ENCODE assay signal across 8 cellular contexts in genomic region chr5:41869150-41869738, GRCh38. TPM values are rescaled to one million over a fixed set of nuclear protein-coding genes. Genes with fewer than 3 reads are reported as not detected.
DNase-seq lines count a peak whose midpoint lies in the region; ATAC-seq and TF ChIP-seq lines count a peak whose summit lies in the region.

No MANE protein-coding gene starts in this region.

- H3K9me3 Mint-ChIP-seq in activated CD4-positive, alpha-beta T cell treated with anti-CD3 and anti-CD28 coated beads, Interleukin-2, amount 10 ng/mL, durations not matched to agents 24 days and 14 days = no peaks in the 10 kb centered on the region
- H3K9me3 Mint-ChIP-seq in activated T-helper 1 cell treated with anti-CD3 and anti-CD28 coated beads, Interleukin-12 subunit alpha, Interleukin-12 subunit beta, Interleukin-2, Interleukin-4 antibody, amounts not matched to agents 30 ng/mL and 10 ng/mL and 1 ng/mL, durations not matched to agents 14 hours and 24 hours and 36 hours = no peaks in the 10 kb centered on the region
- H3K9me3 Mint-ChIP-seq in naive thymus-derived CD8-positive, alpha-beta T cell = no peaks in the 10 kb centered on the region

- H3F3A ChIP-seq in MM.1S (ENCODE audit: insufficient read depth, low read length) = peaks cover 6% of the 10 kb centered on the region

- H3K79me2 ChIP-seq in MM.1S (ENCODE audit: low read length) = peaks cover 55% of the 10 kb centered on the region

- peaks cover 23% of the 10 kb centered on the region for H3K36me3 Mint-ChIP-seq in activated CD4-positive, alpha-beta T cell treated with anti-CD3 and anti-CD28 coated beads, Interleukin-2, amount 10 ng/mL, durations not matched to agents 24 days and 14 days (ENCODE audit: low read depth)
- peaks cover 11% of the 10 kb centered on the region for H3K36me3 Mint-ChIP-seq in activated T-helper 1 cell treated with anti-CD3 and anti-CD28 coated beads, Interleukin-12 subunit alpha, Interleukin-12 subunit beta, Interleukin-2, Interleukin-4 antibody, amounts not matched to agents 30 ng/mL and 10 ng/mL and 1 ng/mL, durations not matched to agents 14 hours and 24 hours and 36 hours (ENCODE audit: low read depth)
- peaks cover 0 to 3% (median 0%) of the 10 kb centered on the region in 3 donors for H3K36me3 Mint-ChIP-seq in naive thymus-derived CD8-positive, alpha-beta T cell

- DNase-seq in activated CD4-positive, alpha-beta T cell treated with anti-CD3 and anti-CD28 coated beads, Interleukin-2, amount 10 ng/mL, durations not matched to agents 24 days and 14 days = no peak
- no peak for DNase-seq in activated CD4-positive, alpha-beta T cell treated with anti-CD3 and anti-CD28 coated beads, Interleukin-2, amount 50 U/mL, for 4 hours
- DNase-seq in MM.1S = no peak
- DNase-seq in activated T-helper 1 cell treated with anti-CD3 and anti-CD28 coated beads, Interleukin-12 subunit alpha, Interleukin-12 subunit beta, Interleukin-2, Interleukin-4 antibody, amounts not matched to agents 30 ng/mL and 10 ng/mL and 1 ng/mL, durations not matched to agents 14 hours and 24 hours and 36 hours (ENCODE audit: low spot score) = peak; percentile 15
- peak; percentile 52 for DNase-seq in fibroblast of the aortic adventitia (ENCODE audit: low read depth)
- DNase-seq in naive thymus-derived CD8-positive, alpha-beta T cell = peak in 4 of 10 donors; percentile 5 to 40 (median 24)
- no peak for DNase-seq in stimulated activated CD8-positive, alpha-beta memory T cell treated with anti-CD3 and anti-CD28 coated beads, Interleukin-4, amount 100 ng/mL, for 48 hours
- no peak for DNase-seq in HT-29 (ENCODE audit: low spot score)

- intact Hi-C loops in activated CD4-positive, alpha-beta T cell treated with anti-CD3 and anti-CD28 coated beads, Interleukin-2, amount 10 ng/mL, durations not matched to agents 24 days and 14 days (cut with micrococcal nuclease) = no loop called here
- intact Hi-C loops in activated T-helper 1 cell treated with anti-CD3 and anti-CD28 coated beads, Interleukin-12 subunit alpha, Interleukin-12 subunit beta, Interleukin-2, Interleukin-4 antibody, amounts not matched to agents 30 ng/mL and 10 ng/mL and 1 ng/mL, durations not matched to agents 14 hours and 24 hours and 36 hours (cut with micrococcal nuclease) = loop anchor here (1.0 kb wide), 1 partner anchor 10 kb away; no protein-coding TSS in a partner anchor

- peak overlapping the region; percentile 92 for H3K4me3 Mint-ChIP-seq in activated CD4-positive, alpha-beta T cell treated with anti-CD3 and anti-CD28 coated beads, Interleukin-2, amount 10 ng/mL, durations not matched to agents 24 days and 14 days
- peak overlapping the region; percentile 94 for H3K4me3 Mint-ChIP-seq in activated T-helper 1 cell treated with anti-CD3 and anti-CD28 coated beads, Interleukin-12 subunit alpha, Interleukin-12 subunit beta, Interleukin-2, Interleukin-4 antibody, amounts not matched to agents 30 ng/mL and 10 ng/mL and 1 ng/mL, durations not matched to agents 14 hours and 24 hours and 36 hours
- peak overlapping the region; percentile 86 to 94 (median 90) for H3K4me3 Mint-ChIP-seq in naive thymus-derived CD8-positive, alpha-beta T cell

- POLR2A ChIA-PET in naive thymus-derived CD8-positive, alpha-beta T cell (lab: Charles Lee) = interaction anchor here (0.6 to 2.9 kb wide), 5 partner anchors 12 to 1251 kb away, joined by 4 to 18 read pairs (median 6); partner anchors contain the start of genes FBXO4, RIMOC1 and ZNF131

- no peaks in the 10 kb centered on the region for H3K27me3 Mint-ChIP-seq in activated CD4-positive, alpha-beta T cell treated with anti-CD3 and anti-CD28 coated beads, Interleukin-2, amount 10 ng/mL, durations not matched to agents 24 days and 14 days
- no peaks in the 10 kb centered on the region for H3K27me3 Mint-ChIP-seq in activated T-helper 1 cell treated with anti-CD3 and anti-CD28 coated beads, Interleukin-12 subunit alpha, Interleukin-12 subunit beta, Interleukin-2, Interleukin-4 antibody, amounts not matched to agents 30 ng/mL and 10 ng/mL and 1 ng/mL, durations not matched to agents 14 hours and 24 hours and 36 hours (ENCODE audit: insufficient read depth)
- no peaks in the 10 kb centered on the region for H3K27me3 Mint-ChIP-seq in naive thymus-derived CD8-positive, alpha-beta T cell

- H3K4me1 Mint-ChIP-seq in activated CD4-positive, alpha-beta T cell treated with anti-CD3 and anti-CD28 coated beads, Interleukin-2, amount 10 ng/mL, durations not matched to agents 24 days and 14 days = peaks cover 48% of the 10 kb centered on the region
- H3K4me1 Mint-ChIP-seq in activated T-helper 1 cell treated with anti-CD3 and anti-CD28 coated beads, Interleukin-12 subunit alpha, Interleukin-12 subunit beta, Interleukin-2, Interleukin-4 antibody, amounts not matched to agents 30 ng/mL and 10 ng/mL and 1 ng/mL, durations not matched to agents 14 hours and 24 hours and 36 hours (ENCODE audit: low read depth) = peaks cover 57% of the 10 kb centered on the region
- peaks cover 31 to 65% (median 53%) of the 10 kb centered on the region in 4 donors for H3K4me1 Mint-ChIP-seq in naive thymus-derived CD8-positive, alpha-beta T cell

- H3K9ac ChIP-seq in MM.1S (ENCODE audit: low read length) = peak overlapping the region; percentile 86

- H2AFZ ChIP-seq in MM.1S (ENCODE audit: low read length) = peak overlapping the region; percentile 93

- H3K9me3 ChIP-seq in MM.1S (replicated peaks; ENCODE audit: insufficient read depth, low read length) = no peaks in the 10 kb centered on the region

- peaks cover 15% of the 10 kb centered on the region for H3K4me1 ChIP-seq in MM.1S (ENCODE audit: low read length)

- no peaks in the 10 kb centered on the region for H3K27me3 ChIP-seq in MM.1S (replicated peaks; ENCODE audit: insufficient read depth, low read length)

- peak overlapping the region; percentile 89 for H3K4me2 ChIP-seq in MM.1S (ENCODE audit: low read depth, low read length)

- H3K9me2 ChIP-seq in MM.1S (replicated peaks; ENCODE audit: insufficient read depth, low read length) = no peaks in the 10 kb centered on the region

- H3K4me3 ChIP-seq in MM.1S (ENCODE audit: low read length) = peak overlapping the region; percentile 97
- H3K4me3 ChIP-seq in fibroblast of the aortic adventitia (ENCODE audit: low read depth, low read length) = peak overlapping the region; percentile 80

- ATAC-seq in naive thymus-derived CD8-positive, alpha-beta T cell = no peak

- peak overlapping the region; percentile 72; the same call in 1 of the 2 replicates for H3K27ac ChIP-seq in MM.1S (ENCODE audit: low read length)

- peak overlapping the region; percentile 85 for H3K27ac Mint-ChIP-seq in activated CD4-positive, alpha-beta T cell treated with anti-CD3 and anti-CD28 coated beads, Interleukin-2, amount 10 ng/mL, durations not matched to agents 24 days and 14 days
- H3K27ac Mint-ChIP-seq in activated T-helper 1 cell treated with anti-CD3 and anti-CD28 coated beads, Interleukin-12 subunit alpha, Interleukin-12 subunit beta, Interleukin-2, Interleukin-4 antibody, amounts not matched to agents 30 ng/mL and 10 ng/mL and 1 ng/mL, durations not matched to agents 14 hours and 24 hours and 36 hours = peak overlapping the region; percentile 80
- peak overlapping the region; percentile 86 to 99 (median 95) for H3K27ac Mint-ChIP-seq in naive thymus-derived CD8-positive, alpha-beta T cell

- no peaks in the 10 kb centered on the region for H3K36me3 ChIP-seq in MM.1S (replicated peaks; ENCODE audit: insufficient read depth, low read length)

- TF ChIP-seq CTCF in MM.1S (IDR thresholded peaks at IDR 0.05; ENCODE audit: low read length) (no peak), fibroblast of the aortic adventitia (IDR thresholded peaks at IDR 0.05; ENCODE audit: insufficient read depth, low read length) (no peak)

- H4K20me1 ChIP-seq in MM.1S (ENCODE audit: insufficient read depth, low read length) = no peaks in the 10 kb centered on the region

RNA-seq across cellular contexts. Expression of gene OXCT1, which starts 1.0 kb away (rescaled TPM):
- total RNA-seq in activated CD4-positive, alpha-beta T cell treated with anti-CD3 and anti-CD28 coated beads, Interleukin-2, amount 10 ng/mL, durations not matched to agents 24 days and 14 days = 92.6 and 93.4 TPM in 2 replicates
- 84.4 and 85.1 TPM in 2 replicates for total RNA-seq in activated T-helper 1 cell treated with anti-CD3 and anti-CD28 coated beads, Interleukin-12 subunit alpha, Interleukin-12 subunit beta, Interleukin-2, Interleukin-4 antibody, amounts not matched to agents 30 ng/mL and 10 ng/mL and 1 ng/mL, durations not matched to agents 14 hours and 24 hours and 36 hours
- 35.7 and 36.4 TPM in 2 replicates for total RNA-seq in fibroblast of the aortic adventitia (ENCODE audit: low replicate concordance)
- 10 to 100 TPM; 29.9 to 31.7 TPM for total RNA-seq in naive thymus-derived CD8-positive, alpha-beta T cell
- polyA plus RNA-seq in naive thymus-derived CD8-positive, alpha-beta T cell = 10 to 100 TPM; 24.5 to 27.1 (median 25.1) TPM
- 0.16 and 0.56 TPM in 2 replicates for total RNA-seq in HT-29 (2014; rRNA removed; shearing (Covaris generic))

RNA-seq across cellular contexts. Expression of gene RIMOC1, which starts 34.9 kb away (rescaled TPM):
- total RNA-seq in activated CD4-positive, alpha-beta T cell treated with anti-CD3 and anti-CD28 coated beads, Interleukin-2, amount 10 ng/mL, durations not matched to agents 24 days and 14 days = 29.6 and 31.7 TPM in 2 replicates
- 28.0 and 29.0 TPM in 2 replicates for total RNA-seq in activated T-helper 1 cell treated with anti-CD3 and anti-CD28 coated beads, Interleukin-12 subunit alpha, Interleukin-12 subunit beta, Interleukin-2, Interleukin-4 antibody, amounts not matched to agents 30 ng/mL and 10 ng/mL and 1 ng/mL, durations not matched to agents 14 hours and 24 hours and 36 hours
- total RNA-seq in fibroblast of the aortic adventitia (ENCODE audit: low replicate concordance) = 30.9 and 40.9 TPM in 2 replicates
- total RNA-seq in naive thymus-derived CD8-positive, alpha-beta T cell = 10 to 100 TPM; 36.9 to 37.4 TPM
- 10 to 100 TPM in 1 of 3 donors, 1 to 10 TPM in 2; 8.5 to 15.2 (median 9.5) TPM for polyA plus RNA-seq in naive thymus-derived CD8-positive, alpha-beta T cell
- 4.0 and 6.3 TPM in 2 replicates for total RNA-seq in HT-29 (2014; rRNA removed; shearing (Covaris generic))

RNA-seq across cellular contexts. Expression of gene FBXO4, which starts 55.8 kb away (rescaled TPM):
- total RNA-seq in activated CD4-positive, alpha-beta T cell treated with anti-CD3 and anti-CD28 coated beads, Interleukin-2, amount 10 ng/mL, durations not matched to agents 24 days and 14 days = 16.8 and 19.9 TPM in 2 replicates
- 14.1 and 17.8 TPM in 2 replicates for total RNA-seq in activated T-helper 1 cell treated with anti-CD3 and anti-CD28 coated beads, Interleukin-12 subunit alpha, Interleukin-12 subunit beta, Interleukin-2, Interleukin-4 antibody, amounts not matched to agents 30 ng/mL and 10 ng/mL and 1 ng/mL, durations not matched to agents 14 hours and 24 hours and 36 hours
- total RNA-seq in fibroblast of the aortic adventitia (ENCODE audit: low replicate concordance) = 10.5 and 25.0 TPM in 2 replicates
- total RNA-seq in naive thymus-derived CD8-positive, alpha-beta T cell = 10 to 100 TPM; 17.1 to 18.6 TPM
- polyA plus RNA-seq in naive thymus-derived CD8-positive, alpha-beta T cell = 10 to 100 TPM; 17.5 to 22.4 (median 19.6) TPM
- 6.2 and 7.5 TPM in 2 replicates for total RNA-seq in HT-29 (2014; rRNA removed; shearing (Covaris generic))

Comparison
In these comparisons a context has a peak if more than half of its experiments do, and no peak if none do; other contexts are left out.
1. DNase-seq: peak in activated T-helper 1 cell treated with anti-CD3 and anti-CD28 coated beads, Interleukin-12 subunit alpha, Interleukin-12 subunit beta, Interleukin-2, Interleukin-4 antibody, amounts not matched to agents 30 ng/mL and 10 ng/mL and 1 ng/mL, durations not matched to agents 14 hours and 24 hours and 36 hours (single experiment) and fibroblast of the aortic adventitia (single experiment); none in activated CD4-positive, alpha-beta T cell treated with anti-CD3 and anti-CD28 coated beads, Interleukin-2, amount 10 ng/mL, durations not matched to agents 24 days and 14 days (single experiment), activated CD4-positive, alpha-beta T cell treated with anti-CD3 and anti-CD28 coated beads, Interleukin-2, amount 50 U/mL, for 4 hours (0 of 2), MM.1S (single experiment), stimulated activated CD8-positive, alpha-beta memory T cell treated with anti-CD3 and anti-CD28 coated beads, Interleukin-4, amount 100 ng/mL, for 48 hours (single experiment) and HT-29 (single experiment).
2. RNA of gene OXCT1, which starts 1.0 kb away (total RNA-seq): 92.6 to 93.4 TPM in activated CD4-positive, alpha-beta T cell treated with anti-CD3 and anti-CD28 coated beads, Interleukin-2, amount 10 ng/mL, durations not matched to agents 24 days and 14 days, 84.4 to 85.1 TPM in activated T-helper 1 cell treated with anti-CD3 and anti-CD28 coated beads, Interleukin-12 subunit alpha, Interleukin-12 subunit beta, Interleukin-2, Interleukin-4 antibody, amounts not matched to agents 30 ng/mL and 10 ng/mL and 1 ng/mL, durations not matched to agents 14 hours and 24 hours and 36 hours, 35.7 to 36.4 TPM in fibroblast of the aortic adventitia and 29.9 to 31.7 TPM in naive thymus-derived CD8-positive, alpha-beta T cell; 0.16 to 0.56 TPM in HT-29; every median in the first group is over 10 times any median in the second.
3. Peak in every context shown above with its lines, with median percentiles within 50 percentile points of each other: H3K27ac Mint-ChIP-seq and H3K4me3 Mint-ChIP-seq.